25 cellular contexts compared by ENCODE assay signal in genomic region chr4:47538516-47538915, GRCh38. TPM values are rescaled to one million over a fixed set of nuclear protein-coding genes. Genes with fewer than 3 reads are reported as not detected.
DNase-seq lines count a peak whose midpoint lies in the region; ATAC-seq, FAIRE-seq and TF ChIP-seq lines count a peak whose summit lies in the region.
"Had no signal": no experiment of that assay in that cellular context is flagged by ENCODE, and none has a peak within 500 bp of the region (broad histone marks: within the 10 kb centered on the region; RNA-seq: fewer than 3 reads in every experiment).

No MANE protein-coding gene starts in this region.

- no peaks in the 10 kb centered on the region for H3K4me1 ChIP-seq in GM23338 (ENCODE audit: insufficient read depth)
- H3K4me1 ChIP-seq in astrocyte (ENCODE audit: insufficient read depth, low read length) = peaks cover 11% of the 10 kb centered on the region
- no peaks in the 10 kb centered on the region for H3K4me1 ChIP-seq in trophoblast cell (ENCODE audit: control insufficient read depth in 1 of 2, insufficient read depth in 2 of 2, low read length in 2 of 2)
- H3K4me1 ChIP-seq in effector memory CD4-positive, alpha-beta T cell (ENCODE audit: control insufficient read depth, insufficient read depth, low read length, poor library complexity, severe bottlenecking) = peaks cover 6% of the 10 kb centered on the region
- H3K4me1 ChIP-seq: heart left ventricle, sigmoid colon, tibial nerve had no signal

- H3K9ac ChIP-seq in astrocyte (ENCODE audit: low read length) = peak overlapping the region; percentile 15
- H3K9ac ChIP-seq in trophoblast cell (ENCODE audit: low read length) = no peak overlapping the region

- H4K91ac ChIP-seq in trophoblast cell (ENCODE audit: low read depth, low read length) = no peak overlapping the region

- H3K36me3 Mint-ChIP-seq in GM23338 (ENCODE audit: low read depth) = no peaks in the 10 kb centered on the region
- H3K36me3 Mint-ChIP-seq in astrocyte (ENCODE audit: low read depth, unreplicated experiment) = peaks cover 34% of the 10 kb centered on the region
- H3K36me3 Mint-ChIP-seq in effector memory CD8-positive, alpha-beta T cell (ENCODE audit: insufficient read depth) = no peaks in the 10 kb centered on the region
- H3K36me3 Mint-ChIP-seq: activated naive CD4-positive, alpha-beta T cell treated with anti-CD3 and anti-CD28 coated beads, Interleukin-2, amount 50 U/mL, for 72 hours had no signal

- no peak overlapping the region for H3K23ac ChIP-seq in trophoblast cell (ENCODE audit: low read length)

- H3K4me3 ChIP-seq in GM23338 (no peak overlapping the region), astrocyte (ENCODE audit: insufficient read depth, low read depth, low read length) (no peak overlapping the region), trophoblast cell (ENCODE audit: low read depth, low read length) (no peak overlapping the region)
- H3K4me3 ChIP-seq in effector memory CD4-positive, alpha-beta T cell (ENCODE audit: insufficient read depth, low read depth, low read length, poor library complexity, severe bottlenecking) = no peak overlapping the region
- H3K4me3 ChIP-seq: coronary artery, heart left ventricle, MG63, sigmoid colon, tibial nerve had no signal

- H3K4ac ChIP-seq in trophoblast cell (ENCODE audit: low read depth, low read length) = no peak overlapping the region

- no peak overlapping the region for H4K8ac ChIP-seq in trophoblast cell (ENCODE audit: low read depth, low read length)

- peak; percentile 5 for DNase-seq in GM23338 (ENCODE audit: low spot score)
- peak; percentile 59 for DNase-seq in astrocyte (ENCODE audit: low read depth)
- peak; percentile 35 for DNase-seq in glomerular visceral epithelial cell (ENCODE audit: extremely low spot score)
- DNase-seq in trophoblast cell = no peak
- no peak for DNase-seq in effector memory CD4-positive, alpha-beta T cell
- no peak for DNase-seq in effector memory CD8-positive, alpha-beta T cell
- no peak for DNase-seq in middle frontal gyrus (ENCODE audit: extremely low spot score, low spot score)
- DNase-seq: activated CD4-positive, alpha-beta T cell treated with anti-CD3 and anti-CD28 coated beads, Interleukin-2, amount 10 ng/mL, durations not matched to agents 7 days and 5 days; heart left ventricle; KBM-7; left ventricle myocardium superior; MG63; NCI-H446; sigmoid colon; T-helper 9 cell; WERI-Rb-1 had no signal

- no peaks in the 10 kb centered on the region for H3K27me3 Mint-ChIP-seq in GM23338 (ENCODE audit: insufficient read depth, low read depth, poor library complexity)
- H3K27me3 Mint-ChIP-seq in astrocyte (ENCODE audit: low read depth, unreplicated experiment) = no peaks in the 10 kb centered on the region
- no peaks in the 10 kb centered on the region for H3K27me3 Mint-ChIP-seq in effector memory CD8-positive, alpha-beta T cell
- H3K27me3 Mint-ChIP-seq: activated CD4-positive, alpha-beta T cell treated with anti-CD3 and anti-CD28 coated beads, Interleukin-2, amount 10 ng/mL, durations not matched to agents 7 days and 5 days had no signal

- no peaks in the 10 kb centered on the region for H3K4me1 Mint-ChIP-seq in GM23338
- peaks cover 27% of the 10 kb centered on the region for H3K4me1 Mint-ChIP-seq in astrocyte (ENCODE audit: low read depth, unreplicated experiment)
- H3K4me1 Mint-ChIP-seq in effector memory CD8-positive, alpha-beta T cell (ENCODE audit: low read depth in 2 of 2) = peaks cover 22 to 31% of the 10 kb centered on the region in 2 donors

- H4K12ac ChIP-seq in trophoblast cell (ENCODE audit: low read depth, low read length) = no peak overlapping the region

- H2AK5ac ChIP-seq in trophoblast cell (ENCODE audit: low read length) = no peak overlapping the region

- H3K4me3 Mint-ChIP-seq in GM23338 (no peak overlapping the region), astrocyte (ENCODE audit: unreplicated experiment) (no peak overlapping the region)
- no peak overlapping the region for H3K4me3 Mint-ChIP-seq in effector memory CD8-positive, alpha-beta T cell
- H3K4me3 Mint-ChIP-seq: activated CD4-positive, alpha-beta T cell treated with anti-CD3 and anti-CD28 coated beads, Interleukin-2, amount 10 ng/mL, durations not matched to agents 7 days and 5 days; activated T-helper 1 cell treated with anti-CD3 and anti-CD28 coated beads, Interleukin-12 subunit alpha, Interleukin-12 subunit beta, Interleukin-2, Interleukin-4 antibody, amounts not matched to agents 30 ng/mL and 10 ng/mL and 1 ng/mL, durations not matched to agents 14 hours and 24 hours and 36 hours had no signal

- no peak overlapping the region for H2BK5ac ChIP-seq in trophoblast cell (ENCODE audit: low read depth, low read length, poor library complexity)

- H2AFZ ChIP-seq in GM23338 = no peak overlapping the region
- H2AFZ ChIP-seq in astrocyte (ENCODE audit: low read depth, low read length) = no peak overlapping the region
- H2AFZ ChIP-seq in trophoblast cell (ENCODE audit: insufficient read depth, low read length, poor library complexity) = no peak overlapping the region

- H4K20me1 ChIP-seq in GM23338 (replicated peaks; ENCODE audit: insufficient read depth) (no peaks in the 10 kb centered on the region), astrocyte (ENCODE audit: insufficient read depth, low read length) (no peaks in the 10 kb centered on the region)

- no peaks in the 10 kb centered on the region for H3K36me3 ChIP-seq in GM23338 (ENCODE audit: insufficient read depth)
- H3K36me3 ChIP-seq in astrocyte (ENCODE audit: insufficient read depth, low read length) = peaks cover 31% of the 10 kb centered on the region
- H3K36me3 ChIP-seq in trophoblast cell (ENCODE audit: control insufficient read depth in 1 of 2, insufficient read depth in 2 of 2, low read length in 2 of 2) = peaks cover 3 to 17% of the 10 kb centered on the region in 2 experiments
- H3K36me3 ChIP-seq in effector memory CD4-positive, alpha-beta T cell (ENCODE audit: control insufficient read depth, insufficient read depth, low read length) = no peaks in the 10 kb centered on the region
- H3K36me3 ChIP-seq: MG63, WERI-Rb-1 had no signal

- no peaks in the 10 kb centered on the region for H3K79me1 ChIP-seq in trophoblast cell (ENCODE audit: low read length)

- no peak overlapping the region for H3K14ac ChIP-seq in trophoblast cell (ENCODE audit: low read length)

- H3K27me3 ChIP-seq in GM23338 (ENCODE audit: insufficient read depth) (no peaks in the 10 kb centered on the region), astrocyte (ENCODE audit: insufficient read depth, low read length) (no peaks in the 10 kb centered on the region), trophoblast cell (ENCODE audit: insufficient read depth, low read length) (no peaks in the 10 kb centered on the region)
- H3K27me3 ChIP-seq in effector memory CD4-positive, alpha-beta T cell (replicated peaks; ENCODE audit: control insufficient read depth, insufficient read depth, low read length, poor library complexity, severe bottlenecking) = no peaks in the 10 kb centered on the region
- H3K27me3 ChIP-seq: heart left ventricle, MG63, sigmoid colon, tibial nerve had no signal

- H3K79me2 ChIP-seq in GM23338 (replicated peaks; ENCODE audit: insufficient read depth) (no peaks in the 10 kb centered on the region), astrocyte (ENCODE audit: insufficient read depth, low read length) (peaks cover 2% of the 10 kb centered on the region), trophoblast cell (ENCODE audit: control insufficient read depth, insufficient read depth, low read length, poor library complexity) (no peaks in the 10 kb centered on the region)

- TF ChIP-seq CTCF in GM23338 (conservative IDR thresholded peaks at IDR 0.05; ENCODE audit: low read depth in 2 of 2) = no peak
- TF ChIP-seq CTCF in astrocyte (IDR thresholded peaks at IDR 0.05; ENCODE audit: insufficient read depth, low read depth, low read length) = no peak

- H3K9me3 Mint-ChIP-seq in GM23338 (no peaks in the 10 kb centered on the region), astrocyte (ENCODE audit: unreplicated experiment) (no peaks in the 10 kb centered on the region)
- no peaks in the 10 kb centered on the region for H3K9me3 Mint-ChIP-seq in effector memory CD8-positive, alpha-beta T cell
- H3K9me3 Mint-ChIP-seq: activated naive CD4-positive, alpha-beta T cell treated with anti-CD3 and anti-CD28 coated beads, Interleukin-2, amount 50 U/mL, for 72 hours had no signal

- no peak overlapping the region for H2BK120ac ChIP-seq in trophoblast cell (ENCODE audit: insufficient read depth, low read length, poor library complexity)

- H3K27ac Mint-ChIP-seq in GM23338 (peak overlapping the region; percentile 6; the same call in 1 of the 2 replicates), astrocyte (ENCODE audit: unreplicated experiment) (peak overlapping the region; percentile 90)
- H3K27ac Mint-ChIP-seq in effector memory CD8-positive, alpha-beta T cell = no peak overlapping the region
- H3K27ac Mint-ChIP-seq: activated CD4-positive, alpha-beta T cell treated with anti-CD3 and anti-CD28 coated beads, Interleukin-2, amount 10 ng/mL, durations not matched to agents 7 days and 5 days; activated naive CD4-positive, alpha-beta T cell treated with anti-CD3 and anti-CD28 coated beads, Interleukin-2, amount 50 U/mL, for 72 hours; activated T-helper 1 cell treated with anti-CD3 and anti-CD28 coated beads, Interleukin-12 subunit alpha, Interleukin-12 subunit beta, Interleukin-2, Interleukin-4 antibody, amounts not matched to agents 30 ng/mL and 10 ng/mL and 1 ng/mL, durations not matched to agents 14 hours and 24 hours and 36 hours had no signal

- H3K27ac ChIP-seq in GM23338 (ENCODE audit: low read depth) = no peak overlapping the region
- H3K27ac ChIP-seq in astrocyte (ENCODE audit: low read depth, low read length) = peak overlapping the region; percentile 33
- H3K27ac ChIP-seq in trophoblast cell (ENCODE audit: low read depth, low read length) = peak overlapping the region; percentile 44
- H3K27ac ChIP-seq in effector memory CD4-positive, alpha-beta T cell (ENCODE audit: insufficient read depth, low read length, poor library complexity, severe bottlenecking) = no peak overlapping the region
- H3K27ac ChIP-seq: coronary artery, heart left ventricle, sigmoid colon, tibial nerve, WERI-Rb-1 had no signal

- H2BK12ac ChIP-seq in trophoblast cell (ENCODE audit: low read length) = no peak overlapping the region

- H3K4me2 ChIP-seq in GM23338 (no peak overlapping the region), astrocyte (ENCODE audit: low read length) (no peak overlapping the region), trophoblast cell (ENCODE audit: low read length) (no peak overlapping the region)

- no CpG with 5 or more reads among the region's 2 CpGs for WGBS in trophoblast cell (ENCODE audit: extremely low coverage, insufficient coverage, insufficient read length)

- no peak overlapping the region for H3K18ac ChIP-seq in trophoblast cell (ENCODE audit: low read length)

- no peaks in the 10 kb centered on the region for H3K9me2 ChIP-seq in GM23338 (ENCODE audit: insufficient read depth)

- peak; percentile 23 for FAIRE-seq in astrocyte (lab: Jason Lieb, UNC)
- FAIRE-seq: D721Med, endothelial cell of umbilical vein, GM19239 had no signal

- H3F3A ChIP-seq in GM23338 (replicated peaks; ENCODE audit: low read depth) = no peaks in the 10 kb centered on the region

- ATAC-seq in GM23338 (no peak), HG03045 (IDR thresholded peaks at IDR 0.05; ENCODE audit: unreplicated experiment) (no peak)
- no peak for ATAC-seq in effector memory CD8-positive, alpha-beta T cell (replicated peaks)
- ATAC-seq: activated naive CD4-positive, alpha-beta T cell treated with anti-CD3 and anti-CD28 coated beads, Interleukin-2, amount 50 U/mL, for 72 hours; heart left ventricle; left ventricle myocardium superior; Right ventricle myocardium inferior had no signal

- H3K9me3 ChIP-seq in astrocyte (ENCODE audit: insufficient read depth, low read depth, low read length) (no peaks in the 10 kb centered on the region), trophoblast cell (ENCODE audit: insufficient read depth, low read depth, low read length) (no peaks in the 10 kb centered on the region)
- no peaks in the 10 kb centered on the region for H3K9me3 ChIP-seq in effector memory CD4-positive, alpha-beta T cell (ENCODE audit: control insufficient read depth, low read length)
- H3K9me3 ChIP-seq: MG63, sigmoid colon, tibial nerve had no signal

RNA-seq across cellular contexts. Expression of gene ATP10D, which starts 53.4 kb away (rescaled TPM):
- 4.7 and 4.9 TPM in 2 replicates for total RNA-seq in GM23338 (2014; rRNA removed; shearing (Covaris generic))
- polyA plus RNA-seq in GM23338 (2016; fragmentation: Nextera tagmentation; extraction: Ambion mirVana) = 3.4 and 4.5 TPM in 2 replicates
- total RNA-seq in astrocyte = 69.6 and 75.8 TPM in 2 replicates
- 196 and 211 TPM in 2 replicates for polyA plus RNA-seq in trophoblast cell (2013)

Comparison
In these comparisons a context has a peak if more than half of its experiments do, and no peak if none do; other contexts are left out.
1. DNase-seq: peak in GM23338 (single experiment), astrocyte (single experiment) and glomerular visceral epithelial cell (single experiment); none in trophoblast cell (0 of 2), effector memory CD4-positive, alpha-beta T cell (0 of 3), effector memory CD8-positive, alpha-beta T cell (0 of 3) and middle frontal gyrus (single experiment).
2. H3K27ac ChIP-seq: peak in astrocyte (single experiment) and trophoblast cell (single experiment); none in GM23338 (single experiment) and effector memory CD4-positive, alpha-beta T cell (single experiment).
3. H3K27ac Mint-ChIP-seq: peak in GM23338 (single experiment) and astrocyte (single experiment); none in effector memory CD8-positive, alpha-beta T cell (0 of 2).
4. RNA of gene ATP10D, which starts 53.4 kb away (total RNA-seq): 69.6 to 75.8 TPM in astrocyte; 4.7 to 4.9 TPM in GM23338; every median in the first group is over 10 times any median in the second.